Comparison of ENCODE assay signal across 8 cellular contexts in the genomic region with DNA sequence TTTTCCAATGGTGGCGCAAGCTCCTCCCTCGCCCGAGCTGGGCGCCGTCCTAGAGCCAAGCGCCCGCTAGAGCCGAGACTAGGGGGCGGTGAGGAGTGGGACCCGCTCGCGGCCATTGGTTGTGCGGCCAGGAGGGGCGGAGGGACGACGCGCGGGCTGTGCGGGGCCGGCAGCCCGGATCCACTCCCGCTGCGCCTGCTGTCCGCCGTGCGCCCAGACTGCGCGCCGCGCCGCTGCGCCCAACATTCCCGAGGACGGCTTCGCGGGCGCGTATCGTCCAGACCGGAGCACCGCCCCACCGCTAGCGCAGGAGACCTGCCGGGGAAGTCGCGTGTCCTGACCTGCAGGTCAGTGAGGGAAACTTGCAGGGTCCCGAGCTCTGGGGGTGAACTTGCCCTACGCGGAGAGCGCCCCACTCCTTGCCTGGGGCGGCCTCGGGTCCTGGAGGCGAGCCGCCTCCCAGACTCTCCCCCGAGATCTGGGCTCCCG. TPM values are rescaled to one million over a fixed set of nuclear protein-coding genes. Genes with fewer than 3 reads are reported as not detected.
DNase-seq lines count a peak whose midpoint lies in the region; ATAC-seq and TF ChIP-seq lines count a peak whose summit lies in the region.

A gene (plus strand): TSS at position 183 of the 489 bp plus-strand sequence. CDS start 21,059 bp downstream, outside the sequence.

- H3K4me1 ChIP-seq in lower lobe of right lung: peaks cover 8% of the 10 kb centered on the region

- H3K9me3 Mint-ChIP-seq in chondrocyte (ENCODE audit: low read depth): no peaks in the 10 kb centered on the region

- H3K36me3 ChIP-seq in lower lobe of right lung: no peaks in the 10 kb centered on the region

- no peaks in the 10 kb centered on the region for H3K9me3 ChIP-seq in lower lobe of right lung

- peaks cover 39% of the 10 kb centered on the region for H3K27me3 ChIP-seq in lower lobe of right lung (ENCODE audit: low read depth)

- TF ChIP-seq CTCF in chondrocyte (IDR thresholded peaks at IDR 0.05): no peak
- TF ChIP-seq CTCF in lower lobe of right lung (IDR thresholded peaks at IDR 0.05): no peak

- H3K4me3 Mint-ChIP-seq in chondrocyte (ENCODE audit: unreplicated experiment): peak within 1 kb of the TSS; percentile 48

- H3K27ac ChIP-seq in lower lobe of right lung (no peak within 1 kb of the TSS), caudate nucleus (ENCODE audit: low read depth, low read length) (no peak within 1 kb of the TSS)

- peak; percentile 82 to 92 for ATAC-seq in lower lobe of right lung
- ATAC-seq in GM18870 (IDR thresholded peaks at IDR 0.05; ENCODE audit: unreplicated experiment): no peak
- no peak for ATAC-seq in GM18517 (IDR thresholded peaks at IDR 0.05; ENCODE audit: unreplicated experiment)

- DNase-seq in stimulated activated CD4-positive, alpha-beta T cell treated with anti-CD3 and anti-CD28 coated beads, Interleukin-15, amount 100 ng/mL, for 24 hours: peak; percentile 3
- DNase-seq in stimulated activated CD4-positive, alpha-beta T cell treated with anti-CD3 and anti-CD28 coated beads, Interleukin-4, amount 100 ng/mL, for 1 hour: no peak
- DNase-seq in chondrocyte (ENCODE audit: low spot score) (no peak), lower lobe of right lung (peak; percentile 51), caudate nucleus (lab: John Stamatoyannopoulos, UW) (no peak), UCSD-AML1 (lab: John Stamatoyannopoulos, UW; ENCODE audit: unreplicated experiment) (no peak)

- H3K27ac Mint-ChIP-seq in chondrocyte (ENCODE audit: unreplicated experiment): no peak within 1 kb of the TSS

- peaks cover 7% of the 10 kb centered on the region for H3K4me1 Mint-ChIP-seq in chondrocyte (ENCODE audit: low read depth)

- H3K27me3 Mint-ChIP-seq in chondrocyte (ENCODE audit: low read depth): peaks cover 66% of the 10 kb centered on the region

- intact Hi-C loops in lower lobe of right lung (cut with DNase I): no loop called here

- H3K36me3 Mint-ChIP-seq in chondrocyte (ENCODE audit: low read depth): peaks cover under 1% of the 10 kb centered on the region

- H3K4me3 ChIP-seq in lower lobe of right lung: peak within 1 kb of the TSS; percentile 38

RNA-seq across cellular contexts. Expression of the gene that starts here (rescaled TPM):
- total RNA-seq in chondrocyte (not detected in 3 replicates), lower lobe of right lung (5.0 TPM)

Comparison
In these comparisons a context has a peak if more than half of its experiments do, and no peak if none do; other contexts are left out.
1. DNase-seq: peak in stimulated activated CD4-positive, alpha-beta T cell treated with anti-CD3 and anti-CD28 coated beads, Interleukin-15, amount 100 ng/mL, for 24 hours (single experiment) and lower lobe of right lung (single experiment); none in stimulated activated CD4-positive, alpha-beta T cell treated with anti-CD3 and anti-CD28 coated beads, Interleukin-4, amount 100 ng/mL, for 1 hour (single experiment), chondrocyte (single experiment), caudate nucleus (0 of 61) and UCSD-AML1 (single experiment).
2. ATAC-seq: peak in lower lobe of right lung (2 of 2); none in GM18870 (single experiment) and GM18517 (single experiment).